ENCODE assay signal across 1 cellular context in genomic region chr14:65102441-65103149, GRCh38.
TF ChIP-seq lines count a peak whose summit lies in the region.

TSS of gene MAX (minus strand) at chr14:65102517. CDS start at chr14:65102339, 178 bp downstream.

TF ChIP-seq in HepG2, 621 proteins besides CTCF, POLR2A, EP300 and RAD21 (continued from another document):
- TF ChIP-seq PRDM10 (CRISPR knock-in tag; IDR thresholded peaks at IDR 0.05; ENCODE audit: low read depth) (no peak; the same call in 1 of the 2 replicates), SMAD1 (CRISPR knock-in tag; IDR thresholded peaks at IDR 0.05; ENCODE audit: borderline replicate concordance, low read depth) (no peak), ZMYM4 (CRISPR knock-in tag; IDR thresholded peaks at IDR 0.05) (peak; percentile 31; the same call in 1 of the 2 replicates), KLF16 (CRISPR knock-in tag; IDR thresholded peaks at IDR 0.05) (peak in 1 of 2 experiments; percentile 47; a peak in 2 of 4 replicates), ZNF800 (CRISPR knock-in tag; IDR thresholded peaks at IDR 0.05) (0 out of 2 replicates have a peak, but pooled peaks have one; percentile 22), TCF7 (IDR thresholded peaks at IDR 0.05; ENCODE audit: low read depth) (no peak), ZNF441 (CRISPR knock-in tag; IDR thresholded peaks at IDR 0.05; ENCODE audit: borderline replicate concordance) (0 out of 2 replicates have a peak, but pooled peaks have one; percentile 20), ZNF670 (CRISPR knock-in tag; IDR thresholded peaks at IDR 0.05; ENCODE audit: borderline replicate concordance) (no peak), TCF12 (IDR thresholded peaks at IDR 0.05) (no peak), TCF12 (CRISPR knock-in tag; IDR thresholded peaks at IDR 0.05) (no peak), ZNF232 (CRISPR knock-in tag; IDR thresholded peaks at IDR 0.05; ENCODE audit: borderline replicate concordance) (no peak), U2AF1 (optimal IDR thresholded peaks at IDR 0.05; ENCODE audit: low read depth, low read length) (no peak), FOXK1 (CRISPR knock-in tag; IDR thresholded peaks at IDR 0.05; ENCODE audit: borderline replicate concordance, low read depth) (peak; percentile 87; the same call in 1 of the 2 replicates), ZNF33A (CRISPR knock-in tag; IDR thresholded peaks at IDR 0.05; ENCODE audit: borderline replicate concordance) (no peak), CREB1 (IDR thresholded peaks at IDR 0.05) (peak; percentile 77), CREB1 (CRISPR knock-in tag; IDR thresholded peaks at IDR 0.05) (peak; percentile 44; the same call in 1 of the 2 replicates), ZNF326 (CRISPR knock-in tag; IDR thresholded peaks at IDR 0.05; ENCODE audit: borderline replicate concordance) (no peak), AHR (CRISPR knock-in tag; IDR thresholded peaks at IDR 0.05) (0 out of 2 replicates have a peak, but pooled peaks have one; percentile 21), ASH2L (IDR thresholded peaks at IDR 0.05; ENCODE audit: insufficient read length, low read depth, low read length) (peak; percentile 68)
TF ChIP-seq in HepG2: peak in this region for 132.
